ENCODE assay signal across 8 cellular contexts in genomic region chr4:113762061-113762850, GRCh38. TPM values are rescaled to one million over a fixed set of nuclear protein-coding genes. Genes with fewer than 3 reads are reported as not detected.
DNase-seq lines count a peak whose midpoint lies in the region; ATAC-seq, FAIRE-seq and TF ChIP-seq lines count a peak whose summit lies in the region.

No MANE protein-coding gene starts in this region.

- peak overlapping the region; percentile 95 to 100 (median 98) for H3K27ac ChIP-seq in heart right ventricle

- TF ChIP-seq CTCF in heart right ventricle (IDR thresholded peaks at IDR 0.05) = peak in 1 of 9 donors; percentile 7
- TF ChIP-seq CTCF in type B pancreatic cell (conservative IDR thresholded peaks at IDR 0.05) = no peak

- no peaks in the 10 kb centered on the region for H3K27me3 ChIP-seq in heart right ventricle

- DNase-seq in GM12892 (ENCODE audit: insufficient read length) (peak; percentile 61), NCI-H146 (lab: John Stamatoyannopoulos, UW) (peak; percentile 98), T-helper 1 cell (peak; percentile 95 to 100 (median 99)), amniotic stem cell (lab: John Stamatoyannopoulos, UW) (peak; percentile 99), heart right ventricle (peak; percentile 98 to 100), pons (ENCODE audit: low spot score) (peak; percentile 99), type B pancreatic cell (ENCODE audit: extremely low spot score, unreplicated experiment) (peak; percentile 98)

- no peaks in the 10 kb centered on the region for H3K9me3 ChIP-seq in heart right ventricle

- 0% methylated on average over 44 of the region's 44 CpGs for WGBS in heart right ventricle, 2 donors

- H3K4me1 ChIP-seq in heart right ventricle = peaks cover 0 to 36% (median 28%) of the 10 kb centered on the region in 9 donors

- peak overlapping the region; percentile 96 for H3K4me3 Mint-ChIP-seq in type B pancreatic cell

- peak; percentile 76 for ATAC-seq in HG02840 (IDR thresholded peaks at IDR 0.05; ENCODE audit: low FRiP score, unreplicated experiment)
- peak; percentile 83 to 95 (median 89) for ATAC-seq in heart right ventricle

- H3K27me3 Mint-ChIP-seq in type B pancreatic cell = peaks cover 4% of the 10 kb centered on the region

- peaks cover 12% of the 10 kb centered on the region for H3K36me3 Mint-ChIP-seq in type B pancreatic cell

- peak; percentile 89 for TF ChIP-seq POLR2A in GM12892 (IDR thresholded peaks at IDR 0.05; ENCODE audit: low read depth, low read length)

- FAIRE-seq in GM12892 (lab: Jason Lieb, UNC) = peak; percentile 99

- H3K36me3 ChIP-seq in heart right ventricle = peaks cover 0 to 11% (median 0%) of the 10 kb centered on the region in 9 donors

- H3K9me3 Mint-ChIP-seq in type B pancreatic cell = no peaks in the 10 kb centered on the region

- peak overlapping the region; percentile 99 for H3K27ac Mint-ChIP-seq in type B pancreatic cell

- intact Hi-C loops in heart right ventricle (cut with DNase I) = loop anchor here (2.0 to 10.0 kb wide), 12 partner anchors 80 to 370 kb away; no protein-coding TSS in a partner anchor

- peak overlapping the region; percentile 70 to 89 (median 85) for H3K4me3 ChIP-seq in heart right ventricle

- H3K4me1 Mint-ChIP-seq in type B pancreatic cell (ENCODE audit: unreplicated experiment) = peaks cover 23% of the 10 kb centered on the region

RNA-seq across cellular contexts. Expression of gene CAMK2D, which starts 0.7 kb away (rescaled TPM):
- 10.2 TPM for polyA plus RNA-seq in GM12892 (2012; ENCODE audit: missing spikeins)
- total RNA-seq in heart right ventricle (100 to 1,000 TPM; 173 to 286 (median 249) TPM), type B pancreatic cell (ENCODE audit: low replicate concordance) (57.6 and 62.0 TPM in 2 replicates)
- 10 to 100 TPM; 55.6 to 58.9 TPM for polyA plus RNA-seq in heart right ventricle

Comparison
In these comparisons a context has a peak if more than half of its experiments do, and no peak if none do; other contexts are left out.
1. Peak in every context shown above with its lines: DNase-seq, ATAC-seq, H3K4me3 ChIP-seq and H3K27ac ChIP-seq.